8 cellular contexts compared by ENCODE assay signal in the genomic region with DNA sequence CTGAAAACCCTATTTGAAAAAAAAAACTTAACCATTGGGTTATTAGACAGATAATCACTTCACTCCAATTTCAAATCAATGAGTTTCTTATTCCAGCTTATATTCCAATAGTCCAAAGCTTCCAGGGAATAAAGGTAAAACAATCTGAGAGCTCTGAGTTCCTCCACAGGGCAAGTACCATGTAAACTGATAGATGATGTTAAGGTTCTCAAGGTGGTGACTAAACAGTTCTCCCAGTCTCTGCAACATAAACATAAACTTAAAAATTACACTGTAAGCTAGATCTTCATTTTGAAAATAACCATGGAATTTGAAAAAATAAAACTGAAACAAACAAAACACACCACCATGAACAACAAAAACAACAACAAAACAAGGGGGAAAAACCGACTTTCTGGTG. TPM values are rescaled to one million over a fixed set of nuclear protein-coding genes. Genes with fewer than 3 reads are reported as not detected.
DNase-seq lines count a peak whose midpoint lies in the region; ATAC-seq, FAIRE-seq and TF ChIP-seq lines count a peak whose summit lies in the region.
"Had no signal": no experiment of that assay in that cellular context is flagged by ENCODE, and none has a peak within 500 bp of the region (broad histone marks: within the 10 kb centered on the region; RNA-seq: fewer than 3 reads in every experiment).

No MANE protein-coding gene starts in this region.

- no peak overlapping the region for H3K27ac ChIP-seq in kidney (ENCODE audit: low read depth in 2 of 2, low read length in 2 of 2)

- intact Hi-C loops in kidney (cut with DNase I) = no loop called here

- peaks cover 0 to 2% of the 10 kb centered on the region in 2 donors for H3K4me1 ChIP-seq in kidney (ENCODE audit: control insufficient read depth in 1 of 2, insufficient read depth in 1 of 2, low read depth in 1 of 2, low read length in 2 of 2)

- no peaks in the 10 kb centered on the region for H3K9me3 ChIP-seq in kidney (ENCODE audit: control insufficient read depth in 1 of 2, low read length in 2 of 2)

- no peak for DNase-seq in Jurkat, Clone E6-1 (ENCODE audit: low read depth, low spot score)
- peak; percentile 38 for DNase-seq in iris pigment epithelial cell (ENCODE audit: low read depth)
- DNase-seq in DMS 273 treated with DMSO at 0.1 percent for 48 hours (lab: John Stamatoyannopoulos, UW) = no peak
- no peak for DNase-seq in kidney
- DNase-seq in DMS53 treated with DMSO at 0.1 percent for 48 hours (lab: John Stamatoyannopoulos, UW; ENCODE audit: unreplicated experiment) = no peak
- DNase-seq: NCI-H1930 had no signal

- no peaks in the 10 kb centered on the region for H3K36me3 ChIP-seq in kidney (ENCODE audit: control insufficient read depth in 1 of 2, insufficient read depth in 2 of 2, low read length in 2 of 2)

- TF ChIP-seq CTCF in kidney (IDR thresholded peaks at IDR 0.05; ENCODE audit: borderline replicate concordance, extremely low read depth, insufficient read depth) = no peak

- H3K9ac ChIP-seq in kidney (ENCODE audit: low read length in 2 of 2) = no peak overlapping the region

- peak overlapping the region; percentile 46 for H3K4me3 ChIP-seq in Jurkat, Clone E6-1 (ENCODE audit: low read length)
- no peak overlapping the region for H3K4me3 ChIP-seq in kidney (ENCODE audit: low read length in 2 of 2)

- FAIRE-seq in kidney (lab: Jason Lieb, UNC) = no peak

- peak; percentile 13 for ATAC-seq in GM19023 (IDR thresholded peaks at IDR 0.05; ENCODE audit: unreplicated experiment)
- ATAC-seq in GM21723 (IDR thresholded peaks at IDR 0.05; ENCODE audit: unreplicated experiment) = peak; percentile 33

RNA-seq across cellular contexts. Expression of gene CD38, which starts 22.3 kb away (rescaled TPM):
- 24.4 TPM for polyA plus RNA-seq in Jurkat, Clone E6-1 (2012; ENCODE audit: insufficient read depth, insufficient read length)
- total RNA-seq in kidney = 8.9 TPM
- 0.15 TPM for polyA plus RNA-seq in kidney (ENCODE audit: insufficient read depth, low read depth, low replicate concordance)

RNA-seq across cellular contexts. Expression of gene BST1, which starts 52.9 kb away (rescaled TPM):
- 6.9 TPM for polyA plus RNA-seq in Jurkat, Clone E6-1 (2012; ENCODE audit: insufficient read depth, insufficient read length)
- total RNA-seq in kidney = 5.3 TPM
- polyA plus RNA-seq in kidney (ENCODE audit: insufficient read depth, low read depth, low replicate concordance) = 19.0 TPM
